ENCODE assay signal across 11 cellular contexts in genomic region chr1:1361982-1362423, GRCh38. TPM values are rescaled to one million over a fixed set of nuclear protein-coding genes. Genes with fewer than 3 reads are reported as not detected.
DNase-seq lines count a peak whose midpoint lies in the region; ATAC-seq and TF ChIP-seq lines count a peak whose summit lies in the region.
"Had no signal": no experiment of that assay in that cellular context is flagged by ENCODE, and none has a peak within 500 bp of the region (broad histone marks: within the 10 kb centered on the region; RNA-seq: fewer than 3 reads in every experiment).

No MANE protein-coding gene starts in this region.

- H3K4me3 ChIP-seq in HUES48 (ENCODE audit: low read depth, low read length): no peak overlapping the region
- peak overlapping the region; percentile 25 for H3K4me3 ChIP-seq in choroid plexus epithelial cell (ENCODE audit: low read depth, low read length)
- H3K4me3 ChIP-seq in left lung: no peak overlapping the region

- no peak overlapping the region for H3K9ac ChIP-seq in HUES48 (ENCODE audit: low read depth, low read length)

- H3K9me3 ChIP-seq in HUES48 (ENCODE audit: control insufficient read depth, insufficient read depth, low read length) (peaks cover 13% of the 10 kb centered on the region; the same call in 1 of the 2 replicates), left lung (no peaks in the 10 kb centered on the region)

- H3K27ac ChIP-seq in HUES48 (ENCODE audit: low read depth, low read length): peak overlapping the region; percentile 38
- H3K27ac ChIP-seq in left lung: peak overlapping the region; percentile 48 to 87
- H3K27ac ChIP-seq: VCaP had no signal

- ATAC-seq in left lung (no peak), HG02938 (IDR thresholded peaks at IDR 0.05; ENCODE audit: unreplicated experiment) (no peak), GM18498 (IDR thresholded peaks at IDR 0.05; ENCODE audit: unreplicated experiment) (no peak)

- H3K36me3 ChIP-seq in HUES48 (ENCODE audit: control insufficient read depth, insufficient read depth, low read length) (no peaks in the 10 kb centered on the region), left lung (no peaks in the 10 kb centered on the region)

- H3K4me1 ChIP-seq in HUES48 (ENCODE audit: control insufficient read depth, insufficient read depth, low read length): peaks cover 19% of the 10 kb centered on the region
- H3K4me1 ChIP-seq in left lung: peaks cover 13% of the 10 kb centered on the region in 2 donors

- H3K27me3 ChIP-seq in HUES48 (ENCODE audit: control insufficient read depth, insufficient read depth, low read length) (no peaks in the 10 kb centered on the region), left lung (peaks cover 0 to 62% of the 10 kb centered on the region in 2 donors)

- TF ChIP-seq CTCF in choroid plexus epithelial cell (conservative IDR thresholded peaks at IDR 0.05; ENCODE audit: low read depth, low read length) (peak; percentile 55), left lung (IDR thresholded peaks at IDR 0.05) (no peak)

- DNase-seq in choroid plexus epithelial cell (ENCODE audit: low read depth): peak; percentile 92
- peak in 1 of 2 donors; percentile 63 for DNase-seq in left lung
- DNase-seq in stromal cell of bone marrow (ENCODE audit: low read depth): peak; percentile 80
- no peak for DNase-seq in COLO668 (lab: John Stamatoyannopoulos, UW; ENCODE audit: unreplicated experiment)
- DNase-seq in activated CD4-positive, alpha-beta T cell treated with anti-CD3 and anti-CD28 coated beads for 48 hours: no peak
- DNase-seq: central memory CD4-positive, alpha-beta T cell; naive B cell had no signal

- intact Hi-C loops in left lung (cut with DNase I): no loop called here

RNA-seq across cellular contexts. Expression of gene MXRA8, which starts 3.6 kb away (rescaled TPM):
- total RNA-seq in left lung: 100 to 1,000 TPM in 1 of 2 donors, 10 to 100 TPM in 1; 78.3 to 129 TPM

RNA-seq across cellular contexts. Expression of gene DVL1, which starts 12.8 kb away (rescaled TPM):
- total RNA-seq in left lung: 10 to 100 TPM; 67.4 to 81.2 TPM

RNA-seq across cellular contexts. Expression of gene AURKAIP1, which starts 13.0 kb away (rescaled TPM):
- 100 to 1,000 TPM in 1 of 2 donors, 10 to 100 TPM in 1; 99.3 to 127 TPM for total RNA-seq in left lung

RNA-seq across cellular contexts. Expression of gene TAS1R3, which starts 30.9 kb away (rescaled TPM):
- total RNA-seq in left lung: under 1 TPM; 0.20 to 0.37 TPM

RNA-seq across cellular contexts. Expression of gene CCNL2, which starts 37.1 kb away (rescaled TPM):
- 100 to 1,000 TPM; 142 to 161 TPM for total RNA-seq in left lung

Comparison
In these comparisons a context has a peak if more than half of its experiments do, and no peak if none do; other contexts are left out.
1. DNase-seq: peak in choroid plexus epithelial cell (single experiment) and stromal cell of bone marrow (single experiment); none in COLO668 (single experiment) and activated CD4-positive, alpha-beta T cell treated with anti-CD3 and anti-CD28 coated beads for 48 hours (single experiment).